Comparison of ENCODE assay signal across 2 cellular contexts in the genomic region with DNA sequence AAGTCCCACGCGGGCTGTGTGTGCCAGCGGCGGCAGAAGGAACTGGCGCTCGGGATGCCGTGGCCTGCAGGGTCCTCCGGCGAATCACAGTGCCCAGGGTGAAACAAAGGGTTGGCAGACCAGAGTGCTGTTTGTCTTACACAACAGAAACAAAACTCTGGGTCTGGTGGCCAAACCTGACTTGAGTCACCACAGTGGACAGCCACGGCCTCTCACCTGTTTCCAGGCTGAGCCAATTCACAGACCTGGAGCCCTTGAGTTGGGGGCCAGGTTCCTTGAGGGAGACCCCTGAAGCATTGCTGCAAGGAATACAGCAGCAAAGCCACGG.
TF ChIP-seq lines count a peak whose summit lies in the region.

No MANE protein-coding gene starts in this region.

TF ChIP-seq in GM23338, 12 proteins besides CTCF, POLR2A, EP300 and RAD21 (continues in another document):
- TF ChIP-seq, protein P1, sequence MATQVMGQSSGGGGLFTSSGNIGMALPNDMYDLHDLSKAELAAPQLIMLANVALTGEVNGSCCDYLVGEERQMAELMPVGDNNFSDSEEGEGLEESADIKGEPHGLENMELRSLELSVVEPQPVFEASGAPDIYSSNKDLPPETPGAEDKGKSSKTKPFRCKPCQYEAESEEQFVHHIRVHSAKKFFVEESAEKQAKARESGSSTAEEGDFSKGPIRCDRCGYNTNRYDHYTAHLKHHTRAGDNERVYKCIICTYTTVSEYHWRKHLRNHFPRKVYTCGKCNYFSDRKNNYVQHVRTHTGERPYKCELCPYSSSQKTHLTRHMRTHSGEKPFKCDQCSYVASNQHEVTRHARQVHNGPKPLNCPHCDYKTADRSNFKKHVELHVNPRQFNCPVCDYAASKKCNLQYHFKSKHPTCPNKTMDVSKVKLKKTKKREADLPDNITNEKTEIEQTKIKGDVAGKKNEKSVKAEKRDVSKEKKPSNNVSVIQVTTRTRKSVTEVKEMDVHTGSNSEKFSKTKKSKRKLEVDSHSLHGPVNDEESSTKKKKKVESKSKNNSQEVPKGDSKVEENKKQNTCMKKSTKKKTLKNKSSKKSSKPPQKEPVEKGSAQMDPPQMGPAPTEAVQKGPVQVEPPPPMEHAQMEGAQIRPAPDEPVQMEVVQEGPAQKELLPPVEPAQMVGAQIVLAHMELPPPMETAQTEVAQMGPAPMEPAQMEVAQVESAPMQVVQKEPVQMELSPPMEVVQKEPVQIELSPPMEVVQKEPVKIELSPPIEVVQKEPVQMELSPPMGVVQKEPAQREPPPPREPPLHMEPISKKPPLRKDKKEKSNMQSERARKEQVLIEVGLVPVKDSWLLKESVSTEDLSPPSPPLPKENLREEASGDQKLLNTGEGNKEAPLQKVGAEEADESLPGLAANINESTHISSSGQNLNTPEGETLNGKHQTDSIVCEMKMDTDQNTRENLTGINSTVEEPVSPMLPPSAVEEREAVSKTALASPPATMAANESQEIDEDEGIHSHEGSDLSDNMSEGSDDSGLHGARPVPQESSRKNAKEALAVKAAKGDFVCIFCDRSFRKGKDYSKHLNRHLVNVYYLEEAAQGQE (IDR thresholded peaks at IDR 0.05; ENCODE audit: unreplicated experiment) = no peak
- TF ChIP-seq EZH2phosphoT487 (IDR thresholded peaks at IDR 0.05; ENCODE audit: unreplicated experiment) (no peak), EZH2 (IDR thresholded peaks at IDR 0.05; ENCODE audit: low read depth, unreplicated experiment) (no peak), ZNF114 (CRISPR knock-in tag; IDR thresholded peaks at IDR 0.05) (no peak), ZNF331 (CRISPR knock-in tag; IDR thresholded peaks at IDR 0.05; ENCODE audit: low read depth) (no peak), STAT1 (IDR thresholded peaks at IDR 0.05; ENCODE audit: unreplicated experiment) (no peak), JUNB (IDR thresholded peaks at IDR 0.05; ENCODE audit: unreplicated experiment) (no peak), CREB1 (CRISPR knock-in tag; IDR thresholded peaks at IDR 0.05; ENCODE audit: low read depth) (no peak), POLR2AphosphoS5 (IDR thresholded peaks at IDR 0.05; ENCODE audit: low read depth) (no peak), NANOG (IDR thresholded peaks at IDR 0.05; ENCODE audit: borderline replicate concordance) (no peak)
- TF ChIP-seq, protein P2, sequence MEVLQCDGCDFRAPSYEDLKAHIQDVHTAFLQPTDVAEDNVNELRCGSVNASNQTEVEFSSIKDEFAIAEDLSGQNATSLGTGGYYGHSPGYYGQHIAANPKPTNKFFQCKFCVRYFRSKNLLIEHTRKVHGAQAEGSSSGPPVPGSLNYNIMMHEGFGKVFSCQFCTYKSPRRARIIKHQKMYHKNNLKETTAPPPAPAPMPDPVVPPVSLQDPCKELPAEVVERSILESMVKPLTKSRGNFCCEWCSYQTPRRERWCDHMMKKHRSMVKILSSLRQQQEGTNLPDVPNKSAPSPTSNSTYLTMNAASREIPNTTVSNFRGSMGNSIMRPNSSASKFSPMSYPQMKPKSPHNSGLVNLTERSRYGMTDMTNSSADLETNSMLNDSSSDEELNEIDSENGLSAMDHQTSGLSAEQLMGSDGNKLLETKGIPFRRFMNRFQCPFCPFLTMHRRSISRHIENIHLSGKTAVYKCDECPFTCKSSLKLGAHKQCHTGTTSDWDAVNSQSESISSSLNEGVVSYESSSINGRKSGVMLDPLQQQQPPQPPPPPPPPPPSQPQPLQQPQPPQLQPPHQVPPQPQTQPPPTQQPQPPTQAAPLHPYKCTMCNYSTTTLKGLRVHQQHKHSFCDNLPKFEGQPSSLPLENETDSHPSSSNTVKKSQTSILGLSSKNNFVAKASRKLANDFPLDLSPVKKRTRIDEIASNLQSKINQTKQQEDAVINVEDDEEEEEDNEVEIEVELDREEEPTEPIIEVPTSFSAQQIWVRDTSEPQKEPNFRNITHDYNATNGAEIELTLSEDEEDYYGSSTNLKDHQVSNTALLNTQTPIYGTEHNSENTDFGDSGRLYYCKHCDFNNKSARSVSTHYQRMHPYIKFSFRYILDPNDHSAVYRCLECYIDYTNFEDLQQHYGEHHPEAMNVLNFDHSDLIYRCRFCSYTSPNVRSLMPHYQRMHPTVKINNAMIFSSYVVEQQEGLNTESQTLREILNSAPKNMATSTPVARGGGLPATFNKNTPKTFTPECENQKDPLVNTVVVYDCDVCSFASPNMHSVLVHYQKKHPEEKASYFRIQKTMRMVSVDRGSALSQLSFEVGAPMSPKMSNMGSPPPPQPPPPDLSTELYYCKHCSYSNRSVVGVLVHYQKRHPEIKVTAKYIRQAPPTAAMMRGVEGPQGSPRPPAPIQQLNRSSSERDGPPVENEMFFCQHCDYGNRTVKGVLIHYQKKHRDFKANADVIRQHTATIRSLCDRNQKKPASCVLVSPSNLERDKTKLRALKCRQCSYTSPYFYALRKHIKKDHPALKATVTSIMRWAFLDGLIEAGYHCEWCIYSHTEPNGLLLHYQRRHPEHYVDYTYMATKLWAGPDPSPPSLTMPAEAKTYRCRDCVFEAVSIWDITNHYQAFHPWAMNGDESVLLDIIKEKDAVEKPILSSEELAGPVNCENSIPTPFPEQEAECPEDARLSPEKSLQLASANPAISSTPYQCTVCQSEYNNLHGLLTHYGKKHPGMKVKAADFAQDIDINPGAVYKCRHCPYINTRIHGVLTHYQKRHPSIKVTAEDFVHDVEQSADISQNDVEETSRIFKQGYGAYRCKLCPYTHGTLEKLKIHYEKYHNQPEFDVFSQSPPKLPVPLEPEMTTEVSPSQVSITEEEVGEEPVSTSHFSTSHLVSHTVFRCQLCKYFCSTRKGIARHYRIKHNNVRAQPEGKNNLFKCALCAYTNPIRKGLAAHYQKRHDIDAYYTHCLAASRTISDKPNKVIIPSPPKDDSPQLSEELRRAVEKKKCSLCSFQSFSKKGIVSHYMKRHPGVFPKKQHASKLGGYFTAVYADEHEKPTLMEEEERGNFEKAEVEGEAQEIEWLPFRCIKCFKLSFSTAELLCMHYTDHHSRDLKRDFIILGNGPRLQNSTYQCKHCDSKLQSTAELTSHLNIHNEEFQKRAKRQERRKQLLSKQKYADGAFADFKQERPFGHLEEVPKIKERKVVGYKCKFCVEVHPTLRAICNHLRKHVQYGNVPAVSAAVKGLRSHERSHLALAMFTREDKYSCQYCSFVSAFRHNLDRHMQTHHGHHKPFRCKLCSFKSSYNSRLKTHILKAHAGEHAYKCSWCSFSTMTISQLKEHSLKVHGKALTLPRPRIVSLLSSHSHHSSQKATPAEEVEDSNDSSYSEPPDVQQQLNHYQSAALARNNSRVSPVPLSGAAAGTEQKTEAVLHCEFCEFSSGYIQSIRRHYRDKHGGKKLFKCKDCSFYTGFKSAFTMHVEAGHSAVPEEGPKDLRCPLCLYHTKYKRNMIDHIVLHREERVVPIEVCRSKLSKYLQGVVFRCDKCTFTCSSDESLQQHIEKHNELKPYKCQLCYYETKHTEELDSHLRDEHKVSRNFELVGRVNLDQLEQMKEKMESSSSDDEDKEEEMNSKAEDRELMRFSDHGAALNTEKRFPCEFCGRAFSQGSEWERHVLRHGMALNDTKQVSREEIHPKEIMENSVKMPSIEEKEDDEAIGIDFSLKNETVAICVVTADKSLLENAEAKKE (CRISPR knock-in tag; IDR thresholded peaks at IDR 0.05) = no peak

TF ChIP-seq in GM12878, 131 proteins besides CTCF, POLR2A, EP300 and RAD21:
- TF ChIP-seq, protein P3, sequence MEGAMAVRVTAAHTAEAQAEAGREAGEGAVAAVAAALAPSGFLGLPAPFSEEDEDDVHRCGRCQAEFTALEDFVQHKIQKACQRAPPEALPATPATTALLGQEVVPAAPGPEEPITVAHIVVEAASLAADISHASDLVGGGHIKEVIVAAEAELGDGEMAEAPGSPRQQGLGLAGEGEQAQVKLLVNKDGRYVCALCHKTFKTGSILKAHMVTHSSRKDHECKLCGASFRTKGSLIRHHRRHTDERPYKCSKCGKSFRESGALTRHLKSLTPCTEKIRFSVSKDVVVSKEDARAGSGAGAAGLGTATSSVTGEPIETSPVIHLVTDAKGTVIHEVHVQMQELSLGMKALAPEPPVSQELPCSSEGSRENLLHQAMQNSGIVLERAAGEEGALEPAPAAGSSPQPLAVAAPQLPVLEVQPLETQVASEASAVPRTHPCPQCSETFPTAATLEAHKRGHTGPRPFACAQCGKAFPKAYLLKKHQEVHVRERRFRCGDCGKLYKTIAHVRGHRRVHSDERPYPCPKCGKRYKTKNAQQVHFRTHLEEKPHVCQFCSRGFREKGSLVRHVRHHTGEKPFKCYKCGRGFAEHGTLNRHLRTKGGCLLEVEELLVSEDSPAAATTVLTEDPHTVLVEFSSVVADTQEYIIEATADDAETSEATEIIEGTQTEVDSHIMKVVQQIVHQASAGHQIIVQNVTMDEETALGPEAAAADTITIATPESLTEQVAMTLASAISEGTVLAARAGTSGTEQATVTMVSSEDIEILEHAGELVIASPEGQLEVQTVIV (IDR thresholded peaks at IDR 0.05; ENCODE audit: borderline replicate concordance, partially characterized antibody) = no peak
- TF ChIP-seq, protein P4, sequence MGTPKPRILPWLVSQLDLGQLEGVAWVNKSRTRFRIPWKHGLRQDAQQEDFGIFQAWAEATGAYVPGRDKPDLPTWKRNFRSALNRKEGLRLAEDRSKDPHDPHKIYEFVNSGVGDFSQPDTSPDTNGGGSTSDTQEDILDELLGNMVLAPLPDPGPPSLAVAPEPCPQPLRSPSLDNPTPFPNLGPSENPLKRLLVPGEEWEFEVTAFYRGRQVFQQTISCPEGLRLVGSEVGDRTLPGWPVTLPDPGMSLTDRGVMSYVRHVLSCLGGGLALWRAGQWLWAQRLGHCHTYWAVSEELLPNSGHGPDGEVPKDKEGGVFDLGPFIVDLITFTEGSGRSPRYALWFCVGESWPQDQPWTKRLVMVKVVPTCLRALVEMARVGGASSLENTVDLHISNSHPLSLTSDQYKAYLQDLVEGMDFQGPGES (IDR thresholded peaks at IDR 0.05) = no peak
- no peak for TF ChIP-seq JUND (IDR thresholded peaks at IDR 0.05; ENCODE audit: low read depth, low read length)
- TF ChIP-seq CREB1 (IDR thresholded peaks at IDR 0.05; ENCODE audit: low read depth) = no peak
- no peak for TF ChIP-seq NRF1 (conservative IDR thresholded peaks at IDR 0.05; ENCODE audit: low read depth, low read length)
- TF ChIP-seq DPF2 (IDR thresholded peaks at IDR 0.05) = no peak
- no peak for TF ChIP-seq YBX1 (IDR thresholded peaks at IDR 0.05)
- TF ChIP-seq MAX (IDR thresholded peaks at IDR 0.05; ENCODE audit: low read depth, low read length) = no peak
- TF ChIP-seq MTA3 (IDR thresholded peaks at IDR 0.05; ENCODE audit: borderline replicate concordance, low read length) = no peak
- no peak for TF ChIP-seq FOXM1 (IDR thresholded peaks at IDR 0.05; ENCODE audit: low read depth, low read length)
- no peak for TF ChIP-seq TARDBP (IDR thresholded peaks at IDR 0.05; ENCODE audit: borderline replicate concordance)
- TF ChIP-seq, protein P5, sequence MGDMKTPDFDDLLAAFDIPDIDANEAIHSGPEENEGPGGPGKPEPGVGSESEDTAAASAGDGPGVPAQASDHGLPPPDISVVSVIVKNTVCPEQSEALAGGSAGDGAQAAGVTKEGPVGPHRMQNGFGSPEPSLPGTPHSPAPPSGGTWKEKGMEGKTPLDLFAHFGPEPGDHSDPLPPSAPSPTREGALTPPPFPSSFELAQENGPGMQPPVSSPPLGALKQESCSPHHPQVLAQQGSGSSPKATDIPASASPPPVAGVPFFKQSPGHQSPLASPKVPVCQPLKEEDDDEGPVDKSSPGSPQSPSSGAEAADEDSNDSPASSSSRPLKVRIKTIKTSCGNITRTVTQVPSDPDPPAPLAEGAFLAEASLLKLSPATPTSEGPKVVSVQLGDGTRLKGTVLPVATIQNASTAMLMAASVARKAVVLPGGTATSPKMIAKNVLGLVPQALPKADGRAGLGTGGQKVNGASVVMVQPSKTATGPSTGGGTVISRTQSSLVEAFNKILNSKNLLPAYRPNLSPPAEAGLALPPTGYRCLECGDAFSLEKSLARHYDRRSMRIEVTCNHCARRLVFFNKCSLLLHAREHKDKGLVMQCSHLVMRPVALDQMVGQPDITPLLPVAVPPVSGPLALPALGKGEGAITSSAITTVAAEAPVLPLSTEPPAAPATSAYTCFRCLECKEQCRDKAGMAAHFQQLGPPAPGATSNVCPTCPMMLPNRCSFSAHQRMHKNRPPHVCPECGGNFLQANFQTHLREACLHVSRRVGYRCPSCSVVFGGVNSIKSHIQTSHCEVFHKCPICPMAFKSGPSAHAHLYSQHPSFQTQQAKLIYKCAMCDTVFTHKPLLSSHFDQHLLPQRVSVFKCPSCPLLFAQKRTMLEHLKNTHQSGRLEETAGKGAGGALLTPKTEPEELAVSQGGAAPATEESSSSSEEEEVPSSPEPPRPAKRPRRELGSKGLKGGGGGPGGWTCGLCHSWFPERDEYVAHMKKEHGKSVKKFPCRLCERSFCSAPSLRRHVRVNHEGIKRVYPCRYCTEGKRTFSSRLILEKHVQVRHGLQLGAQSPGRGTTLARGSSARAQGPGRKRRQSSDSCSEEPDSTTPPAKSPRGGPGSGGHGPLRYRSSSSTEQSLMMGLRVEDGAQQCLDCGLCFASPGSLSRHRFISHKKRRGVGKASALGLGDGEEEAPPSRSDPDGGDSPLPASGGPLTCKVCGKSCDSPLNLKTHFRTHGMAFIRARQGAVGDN (IDR thresholded peaks at IDR 0.05) = no peak
- no peak for TF ChIP-seq NBN (IDR thresholded peaks at IDR 0.05)
- TF ChIP-seq CHD1 (IDR thresholded peaks at IDR 0.05; ENCODE audit: low read depth, low read length) = no peak
- no peak for TF ChIP-seq ESRRA (IDR thresholded peaks at IDR 0.05; ENCODE audit: low read length)
